24 cellular contexts compared by ENCODE assay signal in genomic region chr19:7579182-7579581, GRCh38. TPM values are rescaled to one million over a fixed set of nuclear protein-coding genes. Genes with fewer than 3 reads are reported as not detected.
DNase-seq lines count a peak whose midpoint lies in the region; ATAC-seq, FAIRE-seq and TF ChIP-seq lines count a peak whose summit lies in the region.
"Had no signal": no experiment of that assay in that cellular context is flagged by ENCODE, and none has a peak within 500 bp of the region (broad histone marks: within the 10 kb centered on the region; RNA-seq: fewer than 3 reads in every experiment).

No MANE protein-coding gene starts in this region.

- no peak overlapping the region for H3K27ac ChIP-seq in HEK293 (ENCODE audit: extremely low read depth, low read depth, low read length)
- H3K27ac ChIP-seq in K562 (ENCODE audit: extremely low read depth, low read depth, low read length) = no peak overlapping the region
- no peak overlapping the region for H3K27ac ChIP-seq in osteoblast (ENCODE audit: low read depth, low read length)
- no peak overlapping the region for H3K27ac ChIP-seq in heart left ventricle
- H3K27ac ChIP-seq: 22Rv1, A549, BLaER1 had no signal

- no peak for TF ChIP-seq RAD21 in K562 (CRISPR knock-in tag; conservative IDR thresholded peaks at IDR 0.05 in 1 of 2, IDR thresholded peaks at IDR 0.05 in 1 of 2)

- H3K9me3 ChIP-seq in HEK293 (ENCODE audit: control insufficient read depth, insufficient read depth, low read depth, low read length) (no peaks in the 10 kb centered on the region), K562 (replicated peaks; ENCODE audit: control insufficient read depth, insufficient read depth, low read depth, low read length) (no peaks in the 10 kb centered on the region), osteoblast (ENCODE audit: low read depth, low read length) (no peaks in the 10 kb centered on the region), heart left ventricle (no peaks in the 10 kb centered on the region)
- H3K9me3 ChIP-seq: A549, BE2C, BLaER1, Caco-2 had no signal

- FAIRE-seq in K562 (lab: Jason Lieb, UNC) = peak; percentile 29
- FAIRE-seq: A549, D721Med, G401.6, GM12891, GM19239 had no signal

- H3K79me2 ChIP-seq in K562 (ENCODE audit: control insufficient read depth, insufficient read depth, low read length) = no peaks in the 10 kb centered on the region
- no peaks in the 10 kb centered on the region for H3K79me2 ChIP-seq in osteoblast (ENCODE audit: insufficient read depth, low read length)

- H3K36me3 ChIP-seq in HEK293 (ENCODE audit: control insufficient read depth in 2 of 2, insufficient read depth in 1 of 2, low read length in 2 of 2) = no peaks in the 10 kb centered on the region
- no peaks in the 10 kb centered on the region for H3K36me3 ChIP-seq in K562 (ENCODE audit: control insufficient read depth, insufficient read depth, low read length)
- H3K36me3 ChIP-seq in osteoblast (ENCODE audit: insufficient read depth, low read length) = no peaks in the 10 kb centered on the region
- H3K36me3 ChIP-seq in heart left ventricle = no peaks in the 10 kb centered on the region
- H3K36me3 ChIP-seq: BE2C, BLaER1 had no signal

- no peak overlapping the region for H3K4me3 ChIP-seq in HEK293 (ENCODE audit: low read depth, low read length)
- H3K4me3 ChIP-seq in K562 = no peak overlapping the region
- H3K4me3 ChIP-seq in osteoblast (ENCODE audit: insufficient read depth, low read length) = no peak overlapping the region
- H3K4me3 ChIP-seq in heart left ventricle = no peak overlapping the region
- H3K4me3 ChIP-seq: A549, BLaER1 had no signal

- 0% methylated on average over 6 of the region's 6 CpGs for WGBS in K562 (ENCODE audit: insufficient coverage, low coverage, missing lambda C conversion rate)
- 22 to 48% (median 33%) methylated on average over 6 of the region's 6 CpGs for WGBS in heart left ventricle, 4 donors

- POLR2A ChIA-PET in HEK293 (lab: Yijun Ruan, JAX) (no interaction called here), K562 (lab: Yijun Ruan, JAX) (interaction anchor here (0.6 kb wide), 1 partner anchor 227 kb away, joined by 3 read pairs; no protein-coding TSS in a partner anchor)

- CTCF ChIA-PET in HEK293 (lab: Yijun Ruan, JAX) = interaction anchor here (0.7 to 1.9 kb wide), 2 partner anchors 11 to 225 kb away, joined by 3 to 5 read pairs; no protein-coding TSS in a partner anchor
- CTCF ChIA-PET in K562 (lab: Yijun Ruan, JAX; ENCODE audit: low intra/inter-chr PET ratio) = no interaction called here

- peak in 2 of 4 experiments; percentile 26 to 43 for DNase-seq in K562 (ENCODE audit: extremely low read depth in 1 of 4, low spot score in 3 of 4)
- peak; percentile 23 for DNase-seq in osteoblast (ENCODE audit: insufficient read length, low spot score, missing footprints)
- no peak for DNase-seq in heart left ventricle
- no peak for DNase-seq in omental fat pad (ENCODE audit: low spot score)
- DNase-seq in ACHN = no peak
- DNase-seq: BE2C; C1 segment of cervical spinal cord; Caco-2; Calu3; CD4-positive, alpha-beta memory T cell; CD4-positive, CD25-positive, alpha-beta regulatory T cell; DMS79 treated with DMSO at 0.1 percent for 48 hours; GF-D8 had no signal

- no TSS peak for BruUV-seq in K562 (replicated peaks; lab: Mats Ljungman, UMichigan)

- intact Hi-C loops in K562 (cut with micrococcal nuclease) = no loop called here
- intact Hi-C loops in heart left ventricle (cut with DNase I) = no loop called here

- H3K27me3 ChIP-seq in K562 (ENCODE audit: control insufficient read depth in 2 of 2, insufficient read depth in 2 of 2, low read length in 2 of 2) = peaks cover 6 to 40% of the 10 kb centered on the region in 2 experiments
- no peaks in the 10 kb centered on the region for H3K27me3 ChIP-seq in osteoblast (ENCODE audit: insufficient read depth, low read length)
- H3K27me3 ChIP-seq in heart left ventricle = no peaks in the 10 kb centered on the region
- H3K27me3 ChIP-seq: BLaER1 had no signal

- H3K9ac ChIP-seq in K562 (ENCODE audit: insufficient read depth in 1 of 2, low read depth in 2 of 2, low read length in 2 of 2) = peak overlapping the region in 1 of 2 experiments; percentile 68; a peak in 1 of 4 replicates
- H3K9ac ChIP-seq: BLaER1 had no signal

- no peaks in the 10 kb centered on the region for H3K9me1 ChIP-seq in K562 (ENCODE audit: control insufficient read depth, insufficient read depth, low read length)

- no peak for TF ChIP-seq POLR2A in K562 (conservative IDR thresholded peaks at IDR 0.05)
- no peak for TF ChIP-seq POLR2A in heart left ventricle (IDR thresholded peaks at IDR 0.05)

- H3K4me1 ChIP-seq in HEK293 (ENCODE audit: control insufficient read depth, insufficient read depth, low read length) = no peaks in the 10 kb centered on the region
- peaks cover 3 to 8% of the 10 kb centered on the region in 2 experiments; a peak in 2 of 5 replicates for H3K4me1 ChIP-seq in K562 (replicated peaks in 1 of 2; ENCODE audit: control insufficient read depth in 2 of 2, insufficient read depth in 2 of 2, low read length in 2 of 2)
- H3K4me1 ChIP-seq in osteoblast (ENCODE audit: insufficient read depth, low read length) = no peaks in the 10 kb centered on the region
- H3K4me1 ChIP-seq in heart left ventricle = no peaks in the 10 kb centered on the region
- H3K4me1 ChIP-seq: A549, BE2C, BLaER1, Caco-2 had no signal

- ATAC-seq in K562 (peak; percentile 85), heart left ventricle (no peak), omental fat pad (ENCODE audit: low FRiP score) (no peak)
- ATAC-seq: A549 had no signal

- in situ Hi-C loops in K562 (cut with MboI) = no loop called here
- in situ Hi-C loops in ACHN (cut with HindIII; ENCODE audit: low pct_ligation_motif_present, low pct_unique_long_range_greater_than_20kb, low sequenced_read_pairs) = no loop called here

- TF ChIP-seq CTCF in HEK293 (tag by site-specific recombination; IDR thresholded peaks at IDR 0.05) (no peak), K562 (IDR thresholded peaks at IDR 0.05 in 2 of 3, conservative IDR thresholded peaks at IDR 0.05 in 1 of 3; ENCODE audit: insufficient read depth in 2 of 3, low read depth in 1 of 3, low read length in 3 of 3) (no peak), osteoblast (IDR thresholded peaks at IDR 0.05; ENCODE audit: extremely low read depth, low read depth, low read length) (no peak), heart left ventricle (IDR thresholded peaks at IDR 0.05) (no peak), omental fat pad (IDR thresholded peaks at IDR 0.05) (no peak)

- no peak for TF ChIP-seq EP300 in K562 (IDR thresholded peaks at IDR 0.05; ENCODE audit: low read length)

- no peak overlapping the region for H2AFZ ChIP-seq in K562 (ENCODE audit: low read depth, low read length)
- no peak overlapping the region for H2AFZ ChIP-seq in osteoblast (ENCODE audit: low read length)

- H4K20me1 ChIP-seq in K562 (replicated peaks; ENCODE audit: control insufficient read depth, insufficient read depth, low read length) (no peaks in the 10 kb centered on the region), osteoblast (ENCODE audit: insufficient read depth, low read length) (no peaks in the 10 kb centered on the region)
- H4K20me1 ChIP-seq: BLaER1 had no signal

- peak overlapping the region; percentile 18; the same call in 1 of the 2 replicates for H3K4me2 ChIP-seq in K562 (ENCODE audit: insufficient read depth, low read length)
- H3K4me2 ChIP-seq in osteoblast (ENCODE audit: insufficient read depth, low read length) = no peak overlapping the region
- H3K4me2 ChIP-seq: A549, BLaER1 had no signal

RNA-seq across cellular contexts. Expression of gene CAMSAP3, which starts 16.5 kb away (rescaled TPM):
- 0.56 and 3.9 TPM in 2 replicates for total RNA-seq in K562 (2011; cell fraction: chromatin; rRNA removed; ENCODE audit: low replicate concordance)
- 0.92 and 3.5 TPM in 2 replicates for total RNA-seq in K562 (2011; cell fraction: nucleolus; rRNA removed)
- 0.99 and 1.2 TPM in 2 replicates for total RNA-seq in K562 (2011; cell fraction: nucleoplasm; rRNA removed)
- total RNA-seq in K562 (2014; rRNA removed) (0.18 and 0.24 TPM in 2 replicates), K562 (2014; rRNA removed; fragmentation: Illumina TruSeq; extraction: Trizol) (0.25 TPM in 1 of 2 replicates, not detected in the other), K562 (2015; rRNA removed; fragmentation: Illumina TruSeq; extraction: Trizol) (0.07 and 0.23 TPM in 2 replicates), K562 (2021) (0.67 and 0.89 TPM in 2 replicates), osteoblast (not detected in 2 replicates), heart left ventricle (1 to 10 TPM in 3 of 9 donors, under 1 TPM in 6; 0.25 to 3.7 (median 0.83) TPM), omental fat pad (1 to 10 TPM in 1 of 4 donors, under 1 TPM in 2, not detected in 1; 0.36 to 1.0 (median 0.69) TPM)
- polyA plus RNA-seq in K562 (2011; rRNA removed) (0.25 and 0.64 TPM in 2 replicates), K562 (2014; fragmentation: Illumina TruSeq; extraction: Trizol) (0.30 TPM in 2 replicates), K562 (2014; fragmentation: Nextera tagmentation; extraction: Ambion mirVana) (under 1 TPM in 1 of 2 experiments, not detected in 1; 0.01 TPM), K562 (2014; rRNA removed) (0.17 and 0.18 TPM in 2 replicates), heart left ventricle (under 1 TPM; 0.04 to 0.34 TPM)
- 0.40 and 0.49 TPM in 2 replicates for polyA plus RNA-seq in K562 (2011; cell fraction: cytosol; rRNA removed)
- polyA plus RNA-seq in K562 (2011; cell fraction: nucleus; rRNA removed) = 2.3 and 2.5 TPM in 2 replicates
- 0.65 and 2.6 TPM in 2 replicates for polyA plus RNA-seq in K562 (2012)
- polyA minus RNA-seq in K562 (2011; rRNA and poly(A)+ RNA removed) = 0.06 and 0.07 TPM in 2 replicates
- polyA minus RNA-seq in K562 (2011; cell fraction: cytosol; rRNA and poly(A)+ RNA removed) = 0.38 and 1.0 TPM in 2 replicates
- polyA minus RNA-seq in K562 (2011; cell fraction: nucleus; rRNA and poly(A)+ RNA removed) = 0.54 and 1.8 TPM in 2 replicates
- total RNA-seq: CD4-positive, CD25-positive, alpha-beta regulatory T cell had no signal
- polyA plus RNA-seq: AG04450; CD14-positive monocyte; CD4-positive, CD25-positive, alpha-beta regulatory T cell had no signal

RNA-seq across cellular contexts. Expression of gene PNPLA6, which starts 43.7 kb away (rescaled TPM):
- 25.7 and 85.1 TPM in 2 replicates for total RNA-seq in K562 (2011; cell fraction: chromatin; rRNA removed; ENCODE audit: low replicate concordance)
- total RNA-seq in K562 (2011; cell fraction: nucleolus; rRNA removed) = 82.6 and 98.1 TPM in 2 replicates
- 36.0 and 52.2 TPM in 2 replicates for total RNA-seq in K562 (2011; cell fraction: nucleoplasm; rRNA removed)
- total RNA-seq in K562 (2014; rRNA removed) = 19.6 and 25.6 TPM in 2 replicates
- 3.2 and 6.5 TPM in 2 replicates for total RNA-seq in K562 (2014; rRNA removed; fragmentation: Illumina TruSeq; extraction: Trizol)
- 8.3 and 9.6 TPM in 2 replicates for total RNA-seq in K562 (2015; rRNA removed; fragmentation: Illumina TruSeq; extraction: Trizol)
- total RNA-seq in K562 (2021) = 30.2 and 32.3 TPM in 2 replicates
- polyA plus RNA-seq in K562 (2011; rRNA removed) = 7.4 and 16.1 TPM in 2 replicates
- polyA plus RNA-seq in K562 (2011; cell fraction: cytosol; rRNA removed) = 10.8 and 19.2 TPM in 2 replicates
- polyA plus RNA-seq in K562 (2011; cell fraction: nucleus; rRNA removed) = 41.4 and 57.5 TPM in 2 replicates
- polyA plus RNA-seq in K562 (2012) = 18.1 and 35.8 TPM in 2 replicates
- polyA plus RNA-seq in K562 (2014; fragmentation: Illumina TruSeq; extraction: Trizol) = 9.9 and 12.8 TPM in 2 replicates
- polyA plus RNA-seq in K562 (2014; fragmentation: Nextera tagmentation; extraction: Ambion mirVana) = under 1 TPM; 0.07 to 0.74 TPM
- polyA plus RNA-seq in K562 (2014; rRNA removed) = 15.7 and 17.0 TPM in 2 replicates
- polyA minus RNA-seq in K562 (2011; rRNA and poly(A)+ RNA removed) = 6.2 and 8.8 TPM in 2 replicates
- polyA minus RNA-seq in K562 (2011; cell fraction: cytosol; rRNA and poly(A)+ RNA removed) = 16.3 and 30.6 TPM in 2 replicates
- 23.7 and 30.1 TPM in 2 replicates for polyA minus RNA-seq in K562 (2011; cell fraction: nucleus; rRNA and poly(A)+ RNA removed)
- total RNA-seq in osteoblast = 75.1 and 83.6 TPM in 2 replicates
- 100 to 1,000 TPM in 1 of 9 donors, 10 to 100 TPM in 8; 41.4 to 105 (median 49.9) TPM for total RNA-seq in heart left ventricle
- polyA plus RNA-seq in heart left ventricle = 10 to 100 TPM; 35.6 to 51.1 TPM
- 10 to 100 TPM; 50.3 to 92.4 (median 64.6) TPM for total RNA-seq in omental fat pad

RNA-seq across cellular contexts. Expression of gene XAB2, which starts 50.2 kb away (rescaled TPM):
- total RNA-seq in K562 (2011; cell fraction: chromatin; rRNA removed; ENCODE audit: low replicate concordance) = 26.2 and 87.7 TPM in 2 replicates
- 82.9 and 84.2 TPM in 2 replicates for total RNA-seq in K562 (2011; cell fraction: nucleolus; rRNA removed)
- total RNA-seq in K562 (2011; cell fraction: nucleoplasm; rRNA removed) = 36.0 and 40.3 TPM in 2 replicates
- total RNA-seq in K562 (2014; rRNA removed) = 43.7 and 54.6 TPM in 2 replicates
- 5.6 and 7.6 TPM in 2 replicates for total RNA-seq in K562 (2014; rRNA removed; fragmentation: Illumina TruSeq; extraction: Trizol)
- total RNA-seq in K562 (2015; rRNA removed; fragmentation: Illumina TruSeq; extraction: Trizol) = 22.0 and 24.3 TPM in 2 replicates
- 58.3 and 58.7 TPM in 2 replicates for total RNA-seq in K562 (2021)
- polyA plus RNA-seq in K562 (2011; rRNA removed) = 19.1 and 36.3 TPM in 2 replicates
- 34.9 and 73.2 TPM in 2 replicates for polyA plus RNA-seq in K562 (2011; cell fraction: cytosol; rRNA removed)
- polyA plus RNA-seq in K562 (2011; cell fraction: nucleus; rRNA removed) = 90.6 and 116 TPM in 2 replicates
- 39.7 and 58.7 TPM in 2 replicates for polyA plus RNA-seq in K562 (2012)
- polyA plus RNA-seq in K562 (2014; fragmentation: Illumina TruSeq; extraction: Trizol) = 20.0 and 33.9 TPM in 2 replicates
- polyA plus RNA-seq in K562 (2014; fragmentation: Nextera tagmentation; extraction: Ambion mirVana) = under 1 TPM; 0.21 to 0.71 TPM
- polyA plus RNA-seq in K562 (2014; rRNA removed) = 36.7 and 38.4 TPM in 2 replicates
- polyA minus RNA-seq in K562 (2011; rRNA and poly(A)+ RNA removed) = 19.3 and 29.5 TPM in 2 replicates
- 50.8 and 65.5 TPM in 2 replicates for polyA minus RNA-seq in K562 (2011; cell fraction: cytosol; rRNA and poly(A)+ RNA removed)
- 26.3 and 36.9 TPM in 2 replicates for polyA minus RNA-seq in K562 (2011; cell fraction: nucleus; rRNA and poly(A)+ RNA removed)
- 35.9 and 40.5 TPM in 2 replicates for total RNA-seq in osteoblast
- 10 to 100 TPM; 16.3 to 36.2 (median 23.6) TPM for total RNA-seq in heart left ventricle
- polyA plus RNA-seq in heart left ventricle = 10 to 100 TPM; 19.9 to 25.0 TPM
- 10 to 100 TPM; 22.5 to 37.0 (median 27.8) TPM for total RNA-seq in omental fat pad

RNA-seq across cellular contexts. Expression of gene PET100, which starts 50.4 kb away (rescaled TPM):
- total RNA-seq in K562 (2011; cell fraction: chromatin; rRNA removed; ENCODE audit: low replicate concordance) = 38.1 and 46.0 TPM in 2 replicates
- total RNA-seq in K562 (2011; cell fraction: nucleolus; rRNA removed) = 31.5 and 34.5 TPM in 2 replicates
- total RNA-seq in K562 (2011; cell fraction: nucleoplasm; rRNA removed) = 43.6 and 52.8 TPM in 2 replicates
- total RNA-seq in K562 (2014; rRNA removed) = 59.9 and 62.3 TPM in 2 replicates
- total RNA-seq in K562 (2014; rRNA removed; fragmentation: Illumina TruSeq; extraction: Trizol) = 116 and 120 TPM in 2 replicates
- total RNA-seq in K562 (2015; rRNA removed; fragmentation: Illumina TruSeq; extraction: Trizol) = 82.1 and 93.7 TPM in 2 replicates
- 147 and 160 TPM in 2 replicates for total RNA-seq in K562 (2021)
- 51.1 and 72.3 TPM in 2 replicates for polyA plus RNA-seq in K562 (2011; rRNA removed)
- 21.3 and 27.3 TPM in 2 replicates for polyA plus RNA-seq in K562 (2011; cell fraction: cytosol; rRNA removed)
- 33.8 and 34.8 TPM in 2 replicates for polyA plus RNA-seq in K562 (2011; cell fraction: nucleus; rRNA removed)
- 68.4 and 184 TPM in 2 replicates for polyA plus RNA-seq in K562 (2012)
- polyA plus RNA-seq in K562 (2014; fragmentation: Illumina TruSeq; extraction: Trizol) = 77.2 and 79.8 TPM in 2 replicates
- polyA plus RNA-seq in K562 (2014; fragmentation: Nextera tagmentation; extraction: Ambion mirVana) = 100 to 1,000 TPM; 322 to 351 TPM
- polyA plus RNA-seq in K562 (2014; rRNA removed) = 98.3 and 111 TPM in 2 replicates
- 14.1 and 14.8 TPM in 2 replicates for polyA minus RNA-seq in K562 (2011; rRNA and poly(A)+ RNA removed)
- polyA minus RNA-seq in K562 (2011; cell fraction: cytosol; rRNA and poly(A)+ RNA removed) = 8.8 and 9.0 TPM in 2 replicates
- 4.7 and 15.7 TPM in 2 replicates for polyA minus RNA-seq in K562 (2011; cell fraction: nucleus; rRNA and poly(A)+ RNA removed)
- 9.0 and 9.4 TPM in 2 replicates for total RNA-seq in osteoblast
- total RNA-seq in heart left ventricle = 100 to 1,000 TPM in 7 of 9 donors, 10 to 100 TPM in 2; 22.3 to 185 (median 136) TPM
- 100 to 1,000 TPM in 1 of 2 donors, 10 to 100 TPM in 1; 55.4 to 405 TPM for polyA plus RNA-seq in heart left ventricle
- total RNA-seq in omental fat pad = 10 to 100 TPM; 11.2 to 22.8 (median 17.0) TPM

RNA-seq across cellular contexts. Expression of gene PCP2, which starts 54.3 kb away (rescaled TPM):
- 1.8 TPM in 1 of 2 replicates, not detected in the other for total RNA-seq in K562 (2011; cell fraction: chromatin; rRNA removed; ENCODE audit: low replicate concordance)
- 0.53 and 1.2 TPM in 2 replicates for total RNA-seq in K562 (2011; cell fraction: nucleolus; rRNA removed)
- total RNA-seq in K562 (2011; cell fraction: nucleoplasm; rRNA removed) = 0.59 and 1.8 TPM in 2 replicates
- total RNA-seq in K562 (2014; rRNA removed) (0.73 and 1.5 TPM in 2 replicates), K562 (2014; rRNA removed; fragmentation: Illumina TruSeq; extraction: Trizol) (0.25 TPM in 1 of 2 replicates, not detected in the other), K562 (2015; rRNA removed; fragmentation: Illumina TruSeq; extraction: Trizol) (0.23 TPM in 1 of 2 replicates, not detected in the other), K562 (2021) (0.96 and 1.3 TPM in 2 replicates), osteoblast (not detected in 2 replicates), heart left ventricle (1 to 10 TPM in 7 of 9 donors, under 1 TPM in 2; 0.54 to 3.0 (median 1.3) TPM), omental fat pad (not detected)
- polyA plus RNA-seq in K562 (2011; rRNA removed) (0.17 and 0.47 TPM in 2 replicates), K562 (2014; fragmentation: Illumina TruSeq; extraction: Trizol) (0.90 TPM in 1 of 2 replicates, not detected in the other), K562 (2014; fragmentation: Nextera tagmentation; extraction: Ambion mirVana) (under 1 TPM in 1 of 2 experiments, not detected in 1; 0.22 TPM), K562 (2014; rRNA removed) (1.3 and 1.6 TPM in 2 replicates), heart left ventricle (under 1 TPM; 0.62 to 0.65 TPM)
- polyA plus RNA-seq in K562 (2011; cell fraction: cytosol; rRNA removed) = 0.49 and 0.79 TPM in 2 replicates
- 2.3 and 6.4 TPM in 2 replicates for polyA plus RNA-seq in K562 (2011; cell fraction: nucleus; rRNA removed)
- 1.7 and 3.8 TPM in 2 replicates for polyA plus RNA-seq in K562 (2012)
- polyA minus RNA-seq in K562 (2011; rRNA and poly(A)+ RNA removed) = not detected in 2 replicates
- polyA minus RNA-seq in K562 (2011; cell fraction: cytosol; rRNA and poly(A)+ RNA removed) = not detected in 2 replicates
- polyA minus RNA-seq in K562 (2011; cell fraction: nucleus; rRNA and poly(A)+ RNA removed) = not detected in 2 replicates
- total RNA-seq: A172, Calu3 had no signal
- polyA plus RNA-seq: AG04450, CD14-positive monocyte had no signal
